In the genomic region with DNA sequence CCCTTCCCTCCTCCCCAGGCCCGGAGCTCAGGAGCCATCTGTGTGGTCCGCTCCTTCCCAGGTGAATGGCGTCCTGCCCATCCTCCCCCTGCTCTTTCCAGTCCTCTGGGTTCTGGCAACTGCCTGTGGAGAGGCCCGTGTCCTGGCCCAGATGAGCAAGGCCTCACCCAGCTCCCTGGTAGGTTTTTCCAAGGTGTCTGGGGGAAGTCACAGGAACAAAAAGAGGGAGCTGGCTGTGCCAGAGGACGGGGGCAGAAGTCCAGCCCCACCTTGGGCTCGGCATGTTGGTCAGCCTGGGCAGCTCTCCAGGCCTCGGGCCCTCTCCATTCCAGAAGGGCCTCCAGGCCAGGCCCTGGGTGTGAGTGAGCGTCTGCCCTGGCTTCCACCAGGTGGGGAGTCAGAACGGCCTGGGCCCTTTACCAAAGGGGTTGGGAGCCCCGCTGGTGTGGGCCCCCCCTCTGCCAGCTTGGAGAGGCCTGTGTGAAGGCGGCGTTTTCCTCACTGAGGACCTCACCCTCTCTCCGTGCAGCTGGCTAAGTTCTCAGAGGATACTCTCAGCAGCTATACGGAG, we compare ENCODE assay signal across 2 cellular contexts.
TF ChIP-seq lines count a peak whose summit lies in the region.

No MANE protein-coding gene starts in this region.

TF ChIP-seq in SK-N-SH, 30 proteins besides CTCF, POLR2A, EP300 and RAD21:
- TF ChIP-seq SMC3 (IDR thresholded peaks at IDR 0.05; ENCODE audit: low read depth, low read length), result no peak
- TF ChIP-seq FOSL2 (IDR thresholded peaks at IDR 0.05; ENCODE audit: borderline replicate concordance, low read depth), result no peak
- no peak for TF ChIP-seq EZH2phosphoT487 (IDR thresholded peaks at IDR 0.05; ENCODE audit: borderline replicate concordance, low read depth)
- no peak for TF ChIP-seq RCOR1 (IDR thresholded peaks at IDR 0.05; ENCODE audit: low read length)
- TF ChIP-seq, protein P1, sequence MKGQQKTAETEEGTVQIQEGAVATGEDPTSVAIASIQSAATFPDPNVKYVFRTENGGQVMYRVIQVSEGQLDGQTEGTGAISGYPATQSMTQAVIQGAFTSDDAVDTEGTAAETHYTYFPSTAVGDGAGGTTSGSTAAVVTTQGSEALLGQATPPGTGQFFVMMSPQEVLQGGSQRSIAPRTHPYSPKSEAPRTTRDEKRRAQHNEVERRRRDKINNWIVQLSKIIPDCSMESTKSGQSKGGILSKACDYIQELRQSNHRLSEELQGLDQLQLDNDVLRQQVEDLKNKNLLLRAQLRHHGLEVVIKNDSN (IDR thresholded peaks at IDR 0.05; ENCODE audit: borderline replicate concordance, low read depth), result no peak
- TF ChIP-seq, protein P2, sequence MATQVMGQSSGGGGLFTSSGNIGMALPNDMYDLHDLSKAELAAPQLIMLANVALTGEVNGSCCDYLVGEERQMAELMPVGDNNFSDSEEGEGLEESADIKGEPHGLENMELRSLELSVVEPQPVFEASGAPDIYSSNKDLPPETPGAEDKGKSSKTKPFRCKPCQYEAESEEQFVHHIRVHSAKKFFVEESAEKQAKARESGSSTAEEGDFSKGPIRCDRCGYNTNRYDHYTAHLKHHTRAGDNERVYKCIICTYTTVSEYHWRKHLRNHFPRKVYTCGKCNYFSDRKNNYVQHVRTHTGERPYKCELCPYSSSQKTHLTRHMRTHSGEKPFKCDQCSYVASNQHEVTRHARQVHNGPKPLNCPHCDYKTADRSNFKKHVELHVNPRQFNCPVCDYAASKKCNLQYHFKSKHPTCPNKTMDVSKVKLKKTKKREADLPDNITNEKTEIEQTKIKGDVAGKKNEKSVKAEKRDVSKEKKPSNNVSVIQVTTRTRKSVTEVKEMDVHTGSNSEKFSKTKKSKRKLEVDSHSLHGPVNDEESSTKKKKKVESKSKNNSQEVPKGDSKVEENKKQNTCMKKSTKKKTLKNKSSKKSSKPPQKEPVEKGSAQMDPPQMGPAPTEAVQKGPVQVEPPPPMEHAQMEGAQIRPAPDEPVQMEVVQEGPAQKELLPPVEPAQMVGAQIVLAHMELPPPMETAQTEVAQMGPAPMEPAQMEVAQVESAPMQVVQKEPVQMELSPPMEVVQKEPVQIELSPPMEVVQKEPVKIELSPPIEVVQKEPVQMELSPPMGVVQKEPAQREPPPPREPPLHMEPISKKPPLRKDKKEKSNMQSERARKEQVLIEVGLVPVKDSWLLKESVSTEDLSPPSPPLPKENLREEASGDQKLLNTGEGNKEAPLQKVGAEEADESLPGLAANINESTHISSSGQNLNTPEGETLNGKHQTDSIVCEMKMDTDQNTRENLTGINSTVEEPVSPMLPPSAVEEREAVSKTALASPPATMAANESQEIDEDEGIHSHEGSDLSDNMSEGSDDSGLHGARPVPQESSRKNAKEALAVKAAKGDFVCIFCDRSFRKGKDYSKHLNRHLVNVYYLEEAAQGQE (IDR thresholded peaks at IDR 0.05; ENCODE audit: low read depth, low read length), result no peak
- no peak for TF ChIP-seq YY1 (IDR thresholded peaks at IDR 0.05; ENCODE audit: low read depth)
TF ChIP-seq in SK-N-SH: peak in this region for 0.

TF ChIP-seq in SK-N-SH treated with all-trans-retinoic acid at 6 μM for 48 hours, 23 proteins besides CTCF, POLR2A, EP300 and RAD21:
- TF ChIP-seq ISL1 (CRISPR knock-in tag; IDR thresholded peaks at IDR 0.05) (no peak), BACH2 (CRISPR knock-in tag; IDR thresholded peaks at IDR 0.05; ENCODE audit: borderline replicate concordance) (no peak)
